8 cellular contexts compared by ENCODE assay signal in the genomic region with DNA sequence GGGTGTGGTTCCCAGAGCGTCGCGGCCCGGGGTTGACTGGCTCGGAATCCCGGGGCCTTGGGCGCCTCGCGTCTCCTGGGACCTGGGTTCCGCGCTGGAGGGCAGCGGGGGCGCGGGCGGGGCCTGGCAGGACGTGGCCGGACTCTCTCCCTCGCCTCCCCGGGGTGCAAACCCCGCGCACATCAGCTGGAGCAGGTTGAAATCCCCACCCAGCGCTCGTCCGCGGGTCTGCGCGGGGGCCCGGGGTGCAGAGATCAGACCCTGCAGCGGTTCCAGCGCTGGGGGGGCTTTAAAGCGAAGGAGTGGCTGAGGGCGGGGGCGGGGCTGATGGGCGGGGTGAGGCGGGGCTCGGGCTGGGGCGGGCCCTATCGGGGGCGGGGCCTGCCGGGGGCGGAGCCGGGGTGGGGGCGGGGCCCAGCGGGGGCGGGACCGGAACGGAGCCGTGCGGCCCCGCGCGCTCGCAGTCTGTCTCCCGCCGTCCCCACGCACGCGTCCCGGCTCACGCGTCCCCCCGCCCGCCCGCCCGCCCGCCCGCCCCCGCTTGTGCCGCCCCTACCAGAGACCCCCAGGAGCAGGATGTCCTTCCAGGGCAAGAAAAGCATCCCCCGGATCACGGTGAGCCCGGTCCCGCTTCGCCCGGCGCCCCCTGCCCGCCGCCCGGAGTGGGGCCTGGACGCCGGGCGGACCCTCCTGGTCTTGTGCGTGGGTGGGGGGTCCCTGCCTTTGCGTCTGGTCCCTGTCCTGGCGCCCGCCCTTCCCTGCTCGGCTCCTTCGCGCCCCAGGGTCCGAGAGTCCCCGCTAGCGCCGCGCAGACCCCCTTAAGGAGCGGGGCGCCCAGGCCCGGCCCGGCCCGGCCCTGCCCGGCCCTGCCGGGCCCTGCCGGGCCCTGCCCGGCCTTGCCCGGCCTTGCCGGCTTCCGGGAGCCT. TPM values are rescaled to one million over a fixed set of nuclear protein-coding genes. Genes with fewer than 3 reads are reported as not detected.
DNase-seq lines count a peak whose midpoint lies in the region; ATAC-seq and TF ChIP-seq lines count a peak whose summit lies in the region.

DPYSL4 (plus strand) TSS at position 461 of the 926 bp plus-strand sequence; CDS start at position 577, 116 bp downstream.

- H3K27ac Mint-ChIP-seq in activated naive CD4-positive, alpha-beta T cell treated with anti-CD3 and anti-CD28 coated beads for 36 hours = no peak within 1 kb of the TSS
- H3K27ac Mint-ChIP-seq in activated CD4-positive, alpha-beta memory T cell treated with anti-CD3 and anti-CD28 coated beads, Interleukin-2, amount 10 ng/mL, durations not matched to agents 7 days and 5 days = no peak within 1 kb of the TSS

- H3K4me1 Mint-ChIP-seq in activated naive CD4-positive, alpha-beta T cell treated with anti-CD3 and anti-CD28 coated beads for 36 hours (ENCODE audit: low read depth) = peaks cover 11% of the 10 kb centered on the region
- peaks cover 2% of the 10 kb centered on the region for H3K4me1 Mint-ChIP-seq in activated CD4-positive, alpha-beta memory T cell treated with anti-CD3 and anti-CD28 coated beads, Interleukin-2, amount 10 ng/mL, durations not matched to agents 7 days and 5 days

- H3K9me3 Mint-ChIP-seq in activated naive CD4-positive, alpha-beta T cell treated with anti-CD3 and anti-CD28 coated beads for 36 hours = no peaks in the 10 kb centered on the region
- peaks cover 4% of the 10 kb centered on the region for H3K9me3 Mint-ChIP-seq in activated CD4-positive, alpha-beta memory T cell treated with anti-CD3 and anti-CD28 coated beads, Interleukin-2, amount 10 ng/mL, durations not matched to agents 7 days and 5 days

- CTCF ChIA-PET in activated naive CD4-positive, alpha-beta T cell treated with anti-CD3 and anti-CD28 coated beads for 36 hours (lab: Charles Lee) = no interaction called here
- CTCF ChIA-PET in activated CD4-positive, alpha-beta memory T cell treated with anti-CD3 and anti-CD28 coated beads, Interleukin-2, amount 10 ng/mL, durations not matched to agents 7 days and 5 days (lab: Charles Lee) = no interaction called here

- peak within 1 kb of the TSS; percentile 47 for H3K4me3 Mint-ChIP-seq in activated naive CD4-positive, alpha-beta T cell treated with anti-CD3 and anti-CD28 coated beads for 36 hours
- H3K4me3 Mint-ChIP-seq in activated CD4-positive, alpha-beta memory T cell treated with anti-CD3 and anti-CD28 coated beads, Interleukin-2, amount 10 ng/mL, durations not matched to agents 7 days and 5 days = peak within 1 kb of the TSS; percentile 17

- peaks cover 23% of the 10 kb centered on the region for H3K27me3 Mint-ChIP-seq in activated naive CD4-positive, alpha-beta T cell treated with anti-CD3 and anti-CD28 coated beads for 36 hours (ENCODE audit: low read depth)
- H3K27me3 Mint-ChIP-seq in activated CD4-positive, alpha-beta memory T cell treated with anti-CD3 and anti-CD28 coated beads, Interleukin-2, amount 10 ng/mL, durations not matched to agents 7 days and 5 days = peaks cover 42% of the 10 kb centered on the region

- TF ChIP-seq CTCF in foreskin fibroblast (IDR thresholded peaks at IDR 0.05; ENCODE audit: low read depth, low read length) = no peak

- intact Hi-C loops in activated naive CD4-positive, alpha-beta T cell treated with anti-CD3 and anti-CD28 coated beads for 36 hours (cut with micrococcal nuclease) = loop anchor here (2.0 kb wide), 1 partner anchor 122 kb away; no protein-coding TSS in a partner anchor

- POLR2A ChIA-PET in activated CD4-positive, alpha-beta memory T cell treated with anti-CD3 and anti-CD28 coated beads, Interleukin-2, amount 10 ng/mL, durations not matched to agents 7 days and 5 days (lab: Charles Lee) = no interaction called here

- no peak for DNase-seq in activated naive CD4-positive, alpha-beta T cell treated with anti-CD3 and anti-CD28 coated beads for 36 hours
- no peak for DNase-seq in activated naive CD4-positive, alpha-beta T cell treated with Interleukin-2 at 50 U/mL for 16 hours
- DNase-seq in activated CD4-positive, alpha-beta memory T cell treated with anti-CD3 and anti-CD28 coated beads, Interleukin-2, amount 10 ng/mL, durations not matched to agents 7 days and 5 days = peak; percentile 33
- DNase-seq in foreskin fibroblast (peak in 1 of 2 donors; percentile 47), occipital lobe (lab: John Stamatoyannopoulos, UW) (no peak), NCI-H1092 treated with DMSO at 0.1 percent for 48 hours (lab: John Stamatoyannopoulos, UW) (no peak)

- peak within 1 kb of the TSS; percentile 49 to 58 for H3K4me3 ChIP-seq in foreskin fibroblast (ENCODE audit: low read depth in 1 of 2, low read length in 2 of 2)

- no peaks in the 10 kb centered on the region for H3K36me3 Mint-ChIP-seq in activated naive CD4-positive, alpha-beta T cell treated with anti-CD3 and anti-CD28 coated beads for 36 hours (ENCODE audit: low read depth)
- no peaks in the 10 kb centered on the region for H3K36me3 Mint-ChIP-seq in activated CD4-positive, alpha-beta memory T cell treated with anti-CD3 and anti-CD28 coated beads, Interleukin-2, amount 10 ng/mL, durations not matched to agents 7 days and 5 days (ENCODE audit: low read depth)

- no peak for ATAC-seq in HG03135 (IDR thresholded peaks at IDR 0.05; ENCODE audit: unreplicated experiment)
- ATAC-seq in HG02970 (IDR thresholded peaks at IDR 0.05; ENCODE audit: low FRiP score, unreplicated experiment) = no peak

RNA-seq across cellular contexts. Expression of gene DPYSL4, which starts in this region (rescaled TPM):
- 10 to 100 TPM; 10.8 to 14.1 TPM for total RNA-seq in activated naive CD4-positive, alpha-beta T cell treated with anti-CD3 and anti-CD28 coated beads for 36 hours
- total RNA-seq in activated CD4-positive, alpha-beta memory T cell treated with anti-CD3 and anti-CD28 coated beads, Interleukin-2, amount 10 ng/mL, durations not matched to agents 7 days and 5 days = 1 to 10 TPM; 5.4 to 6.7 TPM
- total RNA-seq in occipital lobe = 40.6 TPM
